ENCODE assay signal across 8 cellular contexts in genomic region chr6:142374965-142375733, GRCh38.
DNase-seq lines count a peak whose midpoint lies in the region; TF ChIP-seq lines count a peak whose summit lies in the region.

No MANE protein-coding gene starts in this region.

- TF ChIP-seq CTCF in RWPE1 (conservative IDR thresholded peaks at IDR 0.05; ENCODE audit: low read depth) (no peak), foreskin fibroblast (IDR thresholded peaks at IDR 0.05; ENCODE audit: low read depth, low read length) (no peak), progenitor cell of endocrine pancreas (IDR thresholded peaks at IDR 0.05; ENCODE audit: unreplicated experiment) (no peak), glutamatergic neuron (IDR thresholded peaks at IDR 0.05; ENCODE audit: partially characterized antibody, unreplicated experiment) (no peak)

- DNase-seq in GM04503 (ENCODE audit: low read depth) (peak; percentile 91), RWPE1 (ENCODE audit: low spot score) (peak; percentile 66), foreskin fibroblast (peak; percentile 60 to 67), progenitor cell of endocrine pancreas (ENCODE audit: low spot score, unreplicated experiment) (no peak), glutamatergic neuron (no peak), NCI-H345 (lab: John Stamatoyannopoulos, UW) (no peak), NCI-H1105 treated with DMSO at 0.1 percent for 48 hours (lab: John Stamatoyannopoulos, UW) (no peak)
- DNase-seq in activated T-helper 2 cell treated with anti-CD3 and anti-CD28 coated beads, Interferon-gamma antibody, Interleukin-2, Interleukin-4, amounts not matched to agents 10 μg/mL and 5 μg/mL and 100 μg/mL, durations not matched to agents 14 hours and 24 hours and 36 hours (ENCODE audit: low spot score): no peak

- H3K27ac Mint-ChIP-seq in progenitor cell of endocrine pancreas (peak overlapping the region; percentile 89), glutamatergic neuron (ENCODE audit: unreplicated experiment) (no peak overlapping the region)
- no peak overlapping the region for H3K27ac Mint-ChIP-seq in activated T-helper 2 cell treated with anti-CD3 and anti-CD28 coated beads, Interferon-gamma antibody, Interleukin-2, Interleukin-4, amounts not matched to agents 10 μg/mL and 5 μg/mL and 100 μg/mL, durations not matched to agents 14 hours and 24 hours and 36 hours

- H3K9me3 Mint-ChIP-seq in progenitor cell of endocrine pancreas (ENCODE audit: low read depth) (no peaks in the 10 kb centered on the region), glutamatergic neuron (ENCODE audit: unreplicated experiment) (no peaks in the 10 kb centered on the region)
- no peaks in the 10 kb centered on the region for H3K9me3 Mint-ChIP-seq in activated T-helper 2 cell treated with anti-CD3 and anti-CD28 coated beads, Interferon-gamma antibody, Interleukin-2, Interleukin-4, amounts not matched to agents 10 μg/mL and 5 μg/mL and 100 μg/mL, durations not matched to agents 14 hours and 24 hours and 36 hours

- H3K4me1 Mint-ChIP-seq in progenitor cell of endocrine pancreas (ENCODE audit: low read depth) (peaks cover 56% of the 10 kb centered on the region), glutamatergic neuron (ENCODE audit: low read depth, unreplicated experiment) (peaks cover 14% of the 10 kb centered on the region)
- H3K4me1 Mint-ChIP-seq in activated T-helper 2 cell treated with anti-CD3 and anti-CD28 coated beads, Interferon-gamma antibody, Interleukin-2, Interleukin-4, amounts not matched to agents 10 μg/mL and 5 μg/mL and 100 μg/mL, durations not matched to agents 14 hours and 24 hours and 36 hours (ENCODE audit: low read depth): no peaks in the 10 kb centered on the region

- peaks cover 5% of the 10 kb centered on the region for H3K36me3 Mint-ChIP-seq in progenitor cell of endocrine pancreas (ENCODE audit: insufficient read depth)
- no peaks in the 10 kb centered on the region for H3K36me3 Mint-ChIP-seq in glutamatergic neuron (ENCODE audit: unreplicated experiment)
- no peaks in the 10 kb centered on the region for H3K36me3 Mint-ChIP-seq in activated T-helper 2 cell treated with anti-CD3 and anti-CD28 coated beads, Interferon-gamma antibody, Interleukin-2, Interleukin-4, amounts not matched to agents 10 μg/mL and 5 μg/mL and 100 μg/mL, durations not matched to agents 14 hours and 24 hours and 36 hours (ENCODE audit: low read depth)

- no peaks in the 10 kb centered on the region for H3K27me3 Mint-ChIP-seq in progenitor cell of endocrine pancreas
- no peaks in the 10 kb centered on the region for H3K27me3 Mint-ChIP-seq in glutamatergic neuron (ENCODE audit: unreplicated experiment)
- H3K27me3 Mint-ChIP-seq in activated T-helper 2 cell treated with anti-CD3 and anti-CD28 coated beads, Interferon-gamma antibody, Interleukin-2, Interleukin-4, amounts not matched to agents 10 μg/mL and 5 μg/mL and 100 μg/mL, durations not matched to agents 14 hours and 24 hours and 36 hours (ENCODE audit: low read depth): peaks cover 25% of the 10 kb centered on the region

- H3K27ac ChIP-seq in RWPE1: no peak overlapping the region

- CTCF ChIA-PET in RWPE1 (lab: Yijun Ruan, JAX): no interaction called here

- intact Hi-C loops in activated T-helper 2 cell treated with anti-CD3 and anti-CD28 coated beads, Interferon-gamma antibody, Interleukin-2, Interleukin-4, amounts not matched to agents 10 μg/mL and 5 μg/mL and 100 μg/mL, durations not matched to agents 14 hours and 24 hours and 36 hours (cut with micrococcal nuclease): no loop called here

- H3K4me3 ChIP-seq in foreskin fibroblast (ENCODE audit: low read depth in 1 of 2, low read length in 2 of 2): peak overlapping the region in 1 of 2 donors; percentile 12

- peak overlapping the region; percentile 14 for H3K4me3 Mint-ChIP-seq in progenitor cell of endocrine pancreas (ENCODE audit: low read depth)
- no peak overlapping the region for H3K4me3 Mint-ChIP-seq in glutamatergic neuron (ENCODE audit: unreplicated experiment)
- no peak overlapping the region for H3K4me3 Mint-ChIP-seq in activated T-helper 2 cell treated with anti-CD3 and anti-CD28 coated beads, Interferon-gamma antibody, Interleukin-2, Interleukin-4, amounts not matched to agents 10 μg/mL and 5 μg/mL and 100 μg/mL, durations not matched to agents 14 hours and 24 hours and 36 hours (ENCODE audit: low read depth)

- POLR2A ChIA-PET in RWPE1 (lab: Yijun Ruan, JAX; ENCODE audit: low non-redundant PET): no interaction called here

Comparison
In these comparisons a context has a peak if more than half of its experiments do, and no peak if none do; other contexts are left out.
1. DNase-seq: peak in GM04503 (single experiment), RWPE1 (single experiment) and foreskin fibroblast (2 of 2); none in progenitor cell of endocrine pancreas (single experiment), glutamatergic neuron (single experiment), activated T-helper 2 cell treated with anti-CD3 and anti-CD28 coated beads, Interferon-gamma antibody, Interleukin-2, Interleukin-4, amounts not matched to agents 10 μg/mL and 5 μg/mL and 100 μg/mL, durations not matched to agents 14 hours and 24 hours and 36 hours (single experiment), NCI-H345 (single experiment) and NCI-H1105 treated with DMSO at 0.1 percent for 48 hours (single experiment).